Comparison of ENCODE assay signal across 18 cellular contexts in genomic region chr19:10800488-10800887, GRCh38. TPM values are rescaled to one million over a fixed set of nuclear protein-coding genes. Genes with fewer than 3 reads are reported as not detected.
DNase-seq lines count a peak whose midpoint lies in the region; ATAC-seq and TF ChIP-seq lines count a peak whose summit lies in the region.
"Had no signal": no experiment of that assay in that cellular context is flagged by ENCODE, and none has a peak within 500 bp of the region (broad histone marks: within the 10 kb centered on the region; RNA-seq: fewer than 3 reads in every experiment).

No MANE protein-coding gene starts in this region.

- TF ChIP-seq CTCF in heart right ventricle (IDR thresholded peaks at IDR 0.05) (no peak), omental fat pad (IDR thresholded peaks at IDR 0.05) (no peak)

- no peaks in the 10 kb centered on the region for H3K27me3 Mint-ChIP-seq in CD8-positive, alpha-beta memory T cell
- no peaks in the 10 kb centered on the region for H3K27me3 Mint-ChIP-seq in activated T-helper 17 cell treated with anti-CD3 and anti-CD28 coated beads, Interleukin-2, amount 50 U/mL, for 72 hours
- H3K27me3 Mint-ChIP-seq: T-cell had no signal

- peaks cover 30 to 43% (median 37%) of the 10 kb centered on the region in 3 donors for H3K4me1 Mint-ChIP-seq in CD8-positive, alpha-beta memory T cell
- H3K4me1 Mint-ChIP-seq in activated T-helper 17 cell treated with anti-CD3 and anti-CD28 coated beads, Interleukin-2, amount 50 U/mL, for 72 hours = peaks cover 23% of the 10 kb centered on the region

- H3K36me3 ChIP-seq in CD8-positive, alpha-beta memory T cell (ENCODE audit: insufficient read depth, low read length) = peaks cover 28% of the 10 kb centered on the region
- H3K36me3 ChIP-seq in heart right ventricle = peaks cover 4 to 100% (median 62%) of the 10 kb centered on the region in 9 donors

- no peaks in the 10 kb centered on the region for H3K27me3 ChIP-seq in CD8-positive, alpha-beta memory T cell (ENCODE audit: insufficient read depth, low read length, poor library complexity, severe bottlenecking)
- no peaks in the 10 kb centered on the region for H3K27me3 ChIP-seq in heart right ventricle
- H3K27me3 ChIP-seq: BLaER1, esophagus muscularis mucosa, suprapubic skin had no signal

- H3K9me3 Mint-ChIP-seq in CD8-positive, alpha-beta memory T cell = no peaks in the 10 kb centered on the region
- no peaks in the 10 kb centered on the region for H3K9me3 Mint-ChIP-seq in activated T-helper 17 cell treated with anti-CD3 and anti-CD28 coated beads, Interleukin-2, amount 50 U/mL, for 72 hours
- H3K9me3 Mint-ChIP-seq: T-cell had no signal

- H3K27ac ChIP-seq in CD8-positive, alpha-beta memory T cell (ENCODE audit: low read depth, low read length) = peak overlapping the region; percentile 22
- peak overlapping the region in 8 of 10 donors; percentile 4 to 77 (median 42) for H3K27ac ChIP-seq in heart right ventricle
- H3K27ac ChIP-seq: BLaER1, suprapubic skin had no signal

- no peak overlapping the region for H3K4me3 ChIP-seq in CD8-positive, alpha-beta memory T cell (ENCODE audit: low read length)
- no peak overlapping the region for H3K4me3 ChIP-seq in heart right ventricle
- H3K4me3 ChIP-seq: BLaER1, esophagus muscularis mucosa, suprapubic skin had no signal

- no peak for DNase-seq in CD8-positive, alpha-beta memory T cell
- DNase-seq in heart right ventricle (peak; percentile 46 to 61), omental fat pad (ENCODE audit: low spot score) (no peak), NK-92 (lab: John Stamatoyannopoulos, UW; ENCODE audit: unreplicated experiment) (no peak), D341Med (ENCODE audit: low spot score) (no peak), SKM-1 (lab: John Stamatoyannopoulos, UW; ENCODE audit: unreplicated experiment) (no peak)
- DNase-seq: activated CD4-positive, CD25-positive, alpha-beta regulatory T cell; cortex of kidney; DMS53; kidney glomerular epithelial cell; NCI-H1092; NCI-H2171 treated with DMSO at 0.1 percent for 48 hours; NK-92 treated with Interleukin-12 subunit alpha and Interleukin-12 subunit beta, amount 100 ng/mL, for 24 hours; T-cell had no signal

- CTCF ChIA-PET in CD8-positive, alpha-beta memory T cell (lab: Charles Lee) = interaction anchor here (1.3 kb wide), 1 partner anchor 83 kb away, joined by 5 read pairs; the partner anchor contains the start of gene DNM2

- H3K4me1 ChIP-seq in CD8-positive, alpha-beta memory T cell (ENCODE audit: insufficient read depth, low read length) = peaks cover 30% of the 10 kb centered on the region
- H3K4me1 ChIP-seq in heart right ventricle = peaks cover 0 to 36% (median 13%) of the 10 kb centered on the region in 9 donors
- H3K4me1 ChIP-seq: BLaER1, suprapubic skin had no signal

- intact Hi-C loops in heart right ventricle (cut with DNase I) = no loop called here

- peak overlapping the region in 4 of 8 donors; percentile 33 to 99 (median 92) for H3K27ac Mint-ChIP-seq in CD8-positive, alpha-beta memory T cell
- H3K27ac Mint-ChIP-seq in activated T-helper 17 cell treated with anti-CD3 and anti-CD28 coated beads, Interleukin-2, amount 50 U/mL, for 72 hours = peak overlapping the region; percentile 86

- WGBS in heart right ventricle, 2 donors = 32 to 34% methylated on average over 9 of the region's 9 CpGs

- H3K36me3 Mint-ChIP-seq in CD8-positive, alpha-beta memory T cell = peaks cover 6 to 71% (median 11%) of the 10 kb centered on the region in 3 donors
- H3K36me3 Mint-ChIP-seq in activated T-helper 17 cell treated with anti-CD3 and anti-CD28 coated beads, Interleukin-2, amount 50 U/mL, for 72 hours (ENCODE audit: low read depth) = peaks cover 86% of the 10 kb centered on the region

- H3K4me3 Mint-ChIP-seq in CD8-positive, alpha-beta memory T cell = no peak overlapping the region
- H3K4me3 Mint-ChIP-seq in activated T-helper 17 cell treated with anti-CD3 and anti-CD28 coated beads, Interleukin-2, amount 50 U/mL, for 72 hours = peak overlapping the region; percentile 49
- H3K4me3 Mint-ChIP-seq: T-cell had no signal

- no peaks in the 10 kb centered on the region for H3K9me3 ChIP-seq in CD8-positive, alpha-beta memory T cell (ENCODE audit: low read length)
- no peaks in the 10 kb centered on the region for H3K9me3 ChIP-seq in heart right ventricle
- H3K9me3 ChIP-seq: BLaER1, esophagus muscularis mucosa, suprapubic skin had no signal

- POLR2A ChIA-PET in CD8-positive, alpha-beta memory T cell (lab: Charles Lee) = no interaction called here

- ATAC-seq in activated T-helper 17 cell treated with anti-CD3 and anti-CD28 coated beads, Interleukin-2, amount 50 U/mL, for 72 hours (replicated peaks) = no peak
- peak; percentile 50 to 88 (median 83) for ATAC-seq in heart right ventricle
- ATAC-seq in omental fat pad (ENCODE audit: low FRiP score) = peak; percentile 31
- ATAC-seq: T-cell had no signal

RNA-seq across cellular contexts. Expression of gene TMED1, which starts 35.5 kb away (rescaled TPM):
- 10 to 100 TPM; 15.7 to 16.6 TPM for total RNA-seq in CD8-positive, alpha-beta memory T cell
- polyA plus RNA-seq in CD8-positive, alpha-beta memory T cell = 29.9 TPM
- 10 to 100 TPM; 17.6 to 20.2 TPM for total RNA-seq in activated T-helper 17 cell treated with anti-CD3 and anti-CD28 coated beads, Interleukin-2, amount 50 U/mL, for 72 hours
- total RNA-seq in heart right ventricle (10 to 100 TPM; 25.9 to 38.6 (median 32.9) TPM), omental fat pad (10 to 100 TPM; 30.1 to 35.7 (median 32.4) TPM)
- 10 to 100 TPM; 40.4 to 88.6 TPM for polyA plus RNA-seq in heart right ventricle

RNA-seq across cellular contexts. Expression of gene C19orf38, which starts 47.7 kb away (rescaled TPM):
- under 1 TPM; 0.44 to 0.48 TPM for total RNA-seq in CD8-positive, alpha-beta memory T cell
- polyA plus RNA-seq in CD8-positive, alpha-beta memory T cell = not detected
- 1 to 10 TPM in 1 of 2 donors, under 1 TPM in 1; 0.48 to 1.7 TPM for total RNA-seq in activated T-helper 17 cell treated with anti-CD3 and anti-CD28 coated beads, Interleukin-2, amount 50 U/mL, for 72 hours
- total RNA-seq in heart right ventricle (1 to 10 TPM in 3 of 10 donors, under 1 TPM in 6, not detected in 1; 0.27 to 4.0 (median 0.61) TPM), omental fat pad (1 to 10 TPM; 1.0 to 7.9 (median 4.9) TPM)
- polyA plus RNA-seq in heart right ventricle = 1 to 10 TPM in 1 of 2 donors, under 1 TPM in 1; 0.66 to 1.3 TPM

Comparison
In these comparisons a context has a peak if more than half of its experiments do, and no peak if none do; other contexts are left out.
1. DNase-seq: peak in heart right ventricle (2 of 2); none in CD8-positive, alpha-beta memory T cell (0 of 5), omental fat pad (single experiment), NK-92 (single experiment), D341Med (single experiment) and SKM-1 (single experiment).